Comparison of ENCODE assay signal across 8 cellular contexts in genomic region chr9:131276107-131276888, GRCh38. TPM values are rescaled to one million over a fixed set of nuclear protein-coding genes. Genes with fewer than 3 reads are reported as not detected.
A peak's percentile ranks its signal among the peaks of the same experiment; 100 is the strongest.
DNase-seq lines count a peak whose midpoint lies in the region; ATAC-seq and TF ChIP-seq lines count a peak whose summit lies in the region.

Gene FAM78A, minus strand, starts transcription at chr9:131276510. Its CDS starts 331 bp downstream, at chr9:131276179.

- ATAC-seq in GM21367 (IDR thresholded peaks at IDR 0.05; ENCODE audit: unreplicated experiment) (no peak), GM18909 (IDR thresholded peaks at IDR 0.05; ENCODE audit: poor library complexity, unreplicated experiment) (no peak)

- TF ChIP-seq CTCF in osteocyte (IDR thresholded peaks at IDR 0.05), result no peak

- peak within 1 kb of the TSS; percentile 90 to 100 (median 97) for H3K27ac Mint-ChIP-seq in IgD-negative memory B cell
- no peak within 1 kb of the TSS for H3K27ac Mint-ChIP-seq in osteocyte (ENCODE audit: unreplicated experiment)

- H3K9me3 Mint-ChIP-seq in IgD-negative memory B cell (no peaks in the 10 kb centered on the region), osteocyte (ENCODE audit: unreplicated experiment) (no peaks in the 10 kb centered on the region)

- DNase-seq in CD1c-positive myeloid dendritic cell (ENCODE audit: extremely low spot score) (peak; percentile 78), germinal center (ENCODE audit: low spot score) (peak; percentile 68), osteocyte (ENCODE audit: extremely low spot score, unreplicated experiment) (no peak), H4 (ENCODE audit: low spot score) (no peak)
- peak; percentile 81 for DNase-seq in activated CD8-positive, alpha-beta memory T cell treated with anti-CD3 and anti-CD28 coated beads for 24 hours

- H3K36me3 Mint-ChIP-seq in IgD-negative memory B cell, result no peaks in the 10 kb centered on the region
- no peaks in the 10 kb centered on the region for H3K36me3 Mint-ChIP-seq in osteocyte (ENCODE audit: unreplicated experiment)

- peak within 1 kb of the TSS; percentile 90 to 100 (median 98) for H3K4me3 Mint-ChIP-seq in IgD-negative memory B cell
- H3K4me3 Mint-ChIP-seq in osteocyte (ENCODE audit: unreplicated experiment), result peak within 1 kb of the TSS; percentile 58

- H3K4me1 Mint-ChIP-seq in IgD-negative memory B cell, result peaks cover 27 to 33% (median 29%) of the 10 kb centered on the region in 3 donors
- H3K4me1 Mint-ChIP-seq in osteocyte (ENCODE audit: unreplicated experiment), result peaks cover 4% of the 10 kb centered on the region

- H3K27me3 Mint-ChIP-seq in IgD-negative memory B cell, result peaks cover 4% of the 10 kb centered on the region
- H3K27me3 Mint-ChIP-seq in osteocyte (ENCODE audit: unreplicated experiment), result peaks cover 12% of the 10 kb centered on the region

RNA-seq across cellular contexts. Expression of gene FAM78A, which starts in this region (rescaled TPM):
- 18.3 TPM for polyA plus RNA-seq in IgD-negative memory B cell
- total RNA-seq in osteocyte, result 1.0 and 1.1 TPM in 2 replicates
- total RNA-seq in H4 (2014; rRNA removed; shearing (Covaris generic)), result 0.29 and 0.87 TPM in 2 replicates

Comparison
In these comparisons a context has a peak if more than half of its experiments do, and no peak if none do; other contexts are left out.
1. DNase-seq: peak in CD1c-positive myeloid dendritic cell (single experiment), activated CD8-positive, alpha-beta memory T cell treated with anti-CD3 and anti-CD28 coated beads for 24 hours (single experiment) and germinal center (single experiment); none in osteocyte (single experiment) and H4 (single experiment).